In the genomic region with DNA sequence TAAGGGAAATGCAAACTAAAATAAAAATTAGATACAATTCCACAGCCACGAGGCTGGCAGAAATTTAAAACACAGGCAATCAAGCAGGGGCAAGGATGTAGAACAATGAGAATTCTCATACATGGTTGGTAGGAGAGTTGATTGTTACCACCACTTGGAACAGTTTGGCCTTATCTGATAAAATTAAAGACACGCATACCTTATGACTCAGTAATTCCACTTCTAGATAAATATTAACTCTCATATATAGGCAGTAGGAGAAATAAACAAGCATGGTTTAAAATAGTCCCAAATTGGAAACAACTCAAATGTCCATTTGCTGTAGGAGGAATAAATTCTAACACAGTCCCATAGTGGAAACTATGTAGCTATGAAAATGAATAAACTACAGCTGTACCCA, we compare ENCODE assay signal across 14 cellular contexts. TPM values are rescaled to one million over a fixed set of nuclear protein-coding genes. Genes with fewer than 3 reads are reported as not detected.
DNase-seq lines count a peak whose midpoint lies in the region; ATAC-seq, FAIRE-seq and TF ChIP-seq lines count a peak whose summit lies in the region.
"Had no signal": no experiment of that assay in that cellular context is flagged by ENCODE, and none has a peak within 500 bp of the region (broad histone marks: within the 10 kb centered on the region; RNA-seq: fewer than 3 reads in every experiment).

No MANE protein-coding gene starts in this region.

- H3K27me3 Mint-ChIP-seq in stimulated activated naive CD8-positive, alpha-beta T cell treated with anti-CD3 and anti-CD28 coated beads, Interleukin-15, amount 100 ng/mL, for 72 hours: no peaks in the 10 kb centered on the region
- H3K27me3 Mint-ChIP-seq in brain: peaks cover 2% of the 10 kb centered on the region
- H3K27me3 Mint-ChIP-seq: activated B cell treated with CpG ODN at 0.5 μM for 24 hours had no signal

- H3K79me2 ChIP-seq in smooth muscle cell (ENCODE audit: low read depth): no peaks in the 10 kb centered on the region

- H3K27ac Mint-ChIP-seq in stimulated activated naive CD8-positive, alpha-beta T cell treated with anti-CD3 and anti-CD28 coated beads, Interleukin-15, amount 100 ng/mL, for 72 hours: peak overlapping the region; percentile 23 to 60
- H3K27ac Mint-ChIP-seq in brain: peak overlapping the region in 4 of 5 experiments; percentile 80 to 95 (median 90)
- H3K27ac Mint-ChIP-seq: activated B cell treated with CpG ODN at 0.5 μM for 24 hours had no signal

- peaks cover 8% of the 10 kb centered on the region for H3K4me1 Mint-ChIP-seq in stimulated activated naive CD8-positive, alpha-beta T cell treated with anti-CD3 and anti-CD28 coated beads, Interleukin-15, amount 100 ng/mL, for 72 hours
- peaks cover 73% of the 10 kb centered on the region for H3K4me1 Mint-ChIP-seq in brain

- peaks cover 6% of the 10 kb centered on the region for H3K36me3 Mint-ChIP-seq in brain

- TF ChIP-seq CTCF in brain (conservative IDR thresholded peaks at IDR 0.05) (no peak), smooth muscle cell (IDR thresholded peaks at IDR 0.05; ENCODE audit: borderline replicate concordance, insufficient read depth, poor library complexity, severe bottlenecking) (no peak), D721Med (IDR thresholded peaks at IDR 0.05; ENCODE audit: insufficient read depth, missing control alignments) (no peak)

- no peak overlapping the region for H3K4me3 ChIP-seq in smooth muscle cell
- H3K4me3 ChIP-seq: adrenal gland, heart left ventricle had no signal

- FAIRE-seq in D721Med (lab: Jason Lieb, UNC): no peak

- no peak overlapping the region for H3K4me2 ChIP-seq in smooth muscle cell
- H3K4me2 ChIP-seq: KMS-11 had no signal

- H3K27ac ChIP-seq in smooth muscle cell (ENCODE audit: low read depth): no peak overlapping the region
- H3K27ac ChIP-seq: adrenal gland, heart left ventricle, KMS-11 had no signal

- H3K9ac ChIP-seq in smooth muscle cell (ENCODE audit: low read depth): no peak overlapping the region
- H3K9ac ChIP-seq: KMS-11 had no signal

- H3K27me3 ChIP-seq in smooth muscle cell (ENCODE audit: low read depth): no peaks in the 10 kb centered on the region
- H3K27me3 ChIP-seq: adrenal gland, heart left ventricle had no signal

- no peaks in the 10 kb centered on the region for H3K9me3 Mint-ChIP-seq in stimulated activated naive CD8-positive, alpha-beta T cell treated with anti-CD3 and anti-CD28 coated beads, Interleukin-15, amount 100 ng/mL, for 72 hours
- H3K9me3 Mint-ChIP-seq in brain: peaks cover 0 to 20% (median 7%) of the 10 kb centered on the region in 5 experiments
- H3K9me3 Mint-ChIP-seq: activated B cell treated with CpG ODN at 0.5 μM for 24 hours had no signal

- no peaks in the 10 kb centered on the region for H3K4me1 ChIP-seq in smooth muscle cell (ENCODE audit: low read depth)
- H3K4me1 ChIP-seq: adrenal gland had no signal

- no peak for DNase-seq in stimulated activated naive CD8-positive, alpha-beta T cell treated with anti-CD3 and anti-CD28 coated beads, Interleukin-15, amount 100 ng/mL, for 72 hours
- no peak for DNase-seq in stimulated activated naive CD8-positive, alpha-beta T cell treated with anti-CD3 and anti-CD28 coated beads, Interleukin-15, Interleukin-2, amounts not matched to agents 100 U/mL and 50 U/mL, for 24 hours
- DNase-seq in kidney glomerular epithelial cell (lab: John Stamatoyannopoulos, UW) (peak; percentile 44), smooth muscle cell (lab: John Stamatoyannopoulos, UW; ENCODE audit: unreplicated experiment) (no peak), D721Med (ENCODE audit: insufficient read length, low spot score) (no peak)
- no peak for DNase-seq in activated naive CD4-positive, alpha-beta T cell treated with Interleukin-2 at 50 U/mL for 16 hours
- DNase-seq: activated B cell treated with CpG ODN at 0.5 μM for 24 hours; adrenal gland; heart left ventricle; NCI-H2081; NK-92 treated with Interleukin-12 subunit alpha and Interleukin-12 subunit beta, amount 100 ng/mL, for 24 hours had no signal

- no peak overlapping the region for H3K4me3 Mint-ChIP-seq in stimulated activated naive CD8-positive, alpha-beta T cell treated with anti-CD3 and anti-CD28 coated beads, Interleukin-15, amount 100 ng/mL, for 72 hours
- H3K4me3 Mint-ChIP-seq in brain: peak overlapping the region in 1 of 5 experiments; percentile 28
- H3K4me3 Mint-ChIP-seq: activated B cell treated with CpG ODN at 0.5 μM for 24 hours had no signal

- no peak for ATAC-seq in stimulated activated naive CD8-positive, alpha-beta T cell treated with anti-CD3 and anti-CD28 coated beads, Interleukin-15, amount 100 ng/mL, for 72 hours
- no peak for ATAC-seq in stimulated activated naive CD8-positive, alpha-beta T cell treated with anti-CD3 and anti-CD28 coated beads, Interleukin-15, Interleukin-2, amounts not matched to agents 100 U/mL and 50 U/mL, for 24 hours
- no peak for ATAC-seq in GM19452 (IDR thresholded peaks at IDR 0.05; ENCODE audit: unreplicated experiment)

- H3K9me3 ChIP-seq in smooth muscle cell (replicated peaks; ENCODE audit: low read depth): no peaks in the 10 kb centered on the region
- H3K9me3 ChIP-seq: adrenal gland had no signal

- no peak overlapping the region for H2AFZ ChIP-seq in smooth muscle cell (ENCODE audit: low read depth)

- no peaks in the 10 kb centered on the region for H4K20me1 ChIP-seq in smooth muscle cell (ENCODE audit: low read depth)

- 62% methylated on average over 2 of the region's 2 CpGs for WGBS in smooth muscle cell (ENCODE audit: low lambda C conversion rate)

- H3K36me3 ChIP-seq in smooth muscle cell (ENCODE audit: low read depth): no peaks in the 10 kb centered on the region
- H3K36me3 ChIP-seq: adrenal gland, heart left ventricle had no signal

- no peaks in the 10 kb centered on the region for H3F3A ChIP-seq in smooth muscle cell (ENCODE audit: low read depth)

RNA-seq across cellular contexts. Expression of gene USP3, which starts 42.3 kb away (rescaled TPM):
- polyA plus RNA-seq in brain (ENCODE audit: insufficient read depth, low read depth, low replicate concordance): 20.7 TPM
- 25.5 and 26.2 TPM in 2 replicates for total RNA-seq in smooth muscle cell
- polyA plus RNA-seq in smooth muscle cell: 17.1 and 18.8 TPM in 2 replicates
